In genomic region chr9:100112677-100113336, GRCh38 we compare ENCODE assay signal across 20 cellular contexts.
"Had no signal": no experiment of that assay in that cellular context is flagged by ENCODE, and none has a peak within 500 bp of the region (broad histone marks: within the 10 kb centered on the region; RNA-seq: fewer than 3 reads in every experiment).

No MANE protein-coding gene starts in this region.

- H3K27ac ChIP-seq: body of pancreas, esophagus muscularis mucosa had no signal

- H3K27me3 ChIP-seq: body of pancreas, esophagus muscularis mucosa, gastroesophageal sphincter, transverse colon had no signal

- DNase-seq: activated CD4-positive, alpha-beta memory T cell treated with anti-CD3 and anti-CD28 coated beads for 36 hours; activated effector memory CD4-positive, alpha-beta T cell treated with Interleukin-2 at 50 U/mL for 16 hours; activated naive CD4-positive, alpha-beta T cell treated with anti-CD3 and anti-CD28 coated beads for 36 hours; activated T-cell treated with anti-CD3 and anti-CD28 coated beads, Interleukin-2, amount 50 U/mL, for 72 hours; body of pancreas; dermis blood vessel endothelial cell; effector CD8-positive, alpha-beta T cell; head of caudate nucleus; islet precursor cell; left cardiac atrium; nucleus accumbens; stimulated activated CD4-positive, alpha-beta T cell treated with anti-CD3 and anti-CD28 coated beads, Interleukin-15, amount 100 ng/mL, for 24 hours; stimulated activated naive B cell treated with anti-CD40 and anti-IgM and Interleukin-4, amounts not matched to agents 10 μg/mL and 1 μg/mL and 100 μg/mL, for 72 hours; T-helper 2 cell; transverse colon had no signal

- ATAC-seq: activated T-cell treated with anti-CD3 and anti-CD28 coated beads, Interleukin-2, amount 50 U/mL, for 72 hours; body of pancreas; gastroesophageal sphincter; left cardiac atrium; sciatic nerve; stimulated activated naive B cell treated with anti-CD40 and anti-IgM and Interleukin-4, amounts not matched to agents 10 μg/mL and 1 μg/mL and 100 μg/mL, for 72 hours had no signal

- H3K4me3 ChIP-seq: body of pancreas, esophagus muscularis mucosa, gastroesophageal sphincter, smooth muscle cell, transverse colon had no signal

- FAIRE-seq: urothelium cell line had no signal

- H3K9me3 ChIP-seq: body of pancreas, esophagus muscularis mucosa, gastroesophageal sphincter, transverse colon had no signal

- H3K4me2 ChIP-seq: smooth muscle cell had no signal

- H3K36me3 ChIP-seq: transverse colon had no signal
